ENCODE assay signal across 22 cellular contexts in the genomic region with DNA sequence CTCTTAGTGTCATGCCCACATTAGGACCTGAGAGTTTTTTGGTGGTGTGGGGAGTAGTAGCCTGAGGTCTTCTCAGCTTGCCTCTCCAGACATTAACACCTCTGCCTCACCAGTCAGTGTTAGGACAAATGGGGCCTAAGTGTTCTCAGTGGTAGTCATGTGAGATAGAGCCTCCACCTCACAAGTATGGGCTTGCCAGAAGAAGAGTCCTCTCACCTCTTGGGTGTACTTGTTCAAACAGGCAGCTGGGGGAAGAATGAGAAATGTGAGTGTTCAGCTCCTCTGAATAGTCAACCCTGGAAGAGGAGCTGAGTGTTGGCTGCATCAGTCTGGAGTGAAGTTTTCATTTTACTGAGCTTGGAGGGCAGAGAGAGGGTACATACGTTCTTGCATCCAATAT.
"Had no signal": no experiment of that assay in that cellular context is flagged by ENCODE, and none has a peak within 500 bp of the region (broad histone marks: within the 10 kb centered on the region; RNA-seq: fewer than 3 reads in every experiment).

No MANE protein-coding gene starts in this region.

- H3K27ac Mint-ChIP-seq: endodermal cell; natural killer cell treated with Interleukin-12 subunit alpha and Interleukin-12 subunit beta and Interleukin-15 and Interleukin-18, amount 100 ng/mL, for 72 hours; neural progenitor cell had no signal

- H3K4me2 ChIP-seq: neural progenitor cell had no signal

- H3K9me3 Mint-ChIP-seq: endodermal cell, neural progenitor cell had no signal

- H3K27ac ChIP-seq: coronary artery, esophagus squamous epithelium, heart left ventricle, neural progenitor cell, ovary, right atrium auricular region, sigmoid colon, skin epidermis, stomach, thoracic aorta, transverse colon had no signal

- H3K4me1 ChIP-seq: heart left ventricle, neural progenitor cell, right atrium auricular region, sigmoid colon, stomach, transverse colon had no signal

- H3K36me3 Mint-ChIP-seq: natural killer cell treated with Interleukin-12 subunit alpha and Interleukin-12 subunit beta and Interleukin-15 and Interleukin-18, amount 100 ng/mL, for 72 hours; neural progenitor cell had no signal

- H3K4me1 Mint-ChIP-seq: endodermal cell had no signal

- H3K9ac ChIP-seq: neural progenitor cell had no signal

- H3K4me3 ChIP-seq: coronary artery, esophagus squamous epithelium, heart left ventricle, mucosa of descending colon, neural progenitor cell, ovary, right atrium auricular region, sigmoid colon, skin epidermis, stomach, thoracic aorta, transverse colon had no signal

- H3K27me3 ChIP-seq: esophagus squamous epithelium, heart left ventricle, neural progenitor cell, ovary, right atrium auricular region, sigmoid colon, stomach, transverse colon had no signal

- H3K36me3 ChIP-seq: esophagus squamous epithelium, heart left ventricle, neural progenitor cell, ovary, right atrium auricular region, sigmoid colon, stomach, thoracic aorta, transverse colon had no signal

- DNase-seq: effector CD4-positive, alpha-beta T cell; endodermal cell; esophagus squamous epithelium; foreskin fibroblast; heart left ventricle; hippocampal formation; kidney glomerular epithelial cell; mucosa of descending colon; nucleus accumbens; ovary; sigmoid colon; stimulated activated CD4-positive, alpha-beta T cell treated with anti-CD3 and anti-CD28 coated beads, Interleukin-2, amount 100 ng/mL, for 24 hours; stimulated activated naive CD4-positive, alpha-beta T cell; stomach; substantia nigra; transverse colon had no signal

- H3K4me3 Mint-ChIP-seq: endodermal cell; natural killer cell treated with Interleukin-12 subunit alpha and Interleukin-12 subunit beta and Interleukin-15 and Interleukin-18, amount 100 ng/mL, for 72 hours; neural progenitor cell had no signal

- H3K27me3 Mint-ChIP-seq: natural killer cell treated with Interleukin-12 subunit alpha and Interleukin-12 subunit beta and Interleukin-15 and Interleukin-18, amount 100 ng/mL, for 72 hours had no signal
